ENCODE assay signal across 8 cellular contexts in the genomic region with DNA sequence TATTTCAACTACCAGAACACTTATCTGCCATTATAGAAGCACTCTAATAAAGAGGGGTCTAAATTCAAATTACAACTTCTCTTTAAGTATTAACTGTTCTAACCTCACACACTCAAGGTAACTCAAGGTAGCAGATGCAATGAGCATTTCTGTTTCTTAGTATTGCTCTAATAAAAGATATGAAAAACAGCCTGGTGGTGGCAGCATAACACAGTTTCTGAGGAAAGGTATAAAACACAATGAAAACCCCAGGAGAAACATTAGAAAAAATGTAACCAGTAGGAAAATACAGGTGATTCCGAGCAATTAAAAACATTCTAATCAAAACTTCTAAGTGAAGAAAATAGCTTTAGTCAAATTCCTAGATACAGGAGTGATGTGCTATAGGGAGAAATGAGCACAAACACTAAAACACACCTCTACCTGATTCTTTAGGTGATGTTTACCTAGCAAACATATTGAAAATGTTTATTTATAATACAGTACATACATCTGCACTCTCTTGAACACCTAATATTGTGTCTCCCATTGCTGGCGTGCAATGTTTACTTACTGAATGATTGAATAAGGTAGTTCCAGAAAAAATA. TPM values are rescaled to one million over a fixed set of nuclear protein-coding genes. Genes with fewer than 3 reads are reported as not detected.
A peak's percentile ranks its signal among the peaks of the same experiment; 100 is the strongest.
DNase-seq lines count a peak whose midpoint lies in the region; ATAC-seq and TF ChIP-seq lines count a peak whose summit lies in the region.

No MANE protein-coding gene starts in this region.

- no peaks in the 10 kb centered on the region for H3K9me3 ChIP-seq in CD4-positive, CD25-positive, alpha-beta regulatory T cell (ENCODE audit: control insufficient read depth in 2 of 2, low read length in 2 of 2)
- no peaks in the 10 kb centered on the region for H3K9me3 ChIP-seq in sigmoid colon

- peaks cover 11 to 61% (median 26%) of the 10 kb centered on the region in 4 donors for H3K4me1 Mint-ChIP-seq in CD4-positive, CD25-positive, alpha-beta regulatory T cell
- peaks cover 32% of the 10 kb centered on the region for H3K4me1 Mint-ChIP-seq in activated CD4-positive, alpha-beta memory T cell treated with anti-CD3 and anti-CD28 coated beads, Interleukin-2, amount 10 ng/mL, durations not matched to agents 7 days and 5 days

- peak in 3 of 4 experiments; percentile 44 to 55 (median 47) for TF ChIP-seq CTCF in sigmoid colon (IDR thresholded peaks at IDR 0.05)

- no peak for ATAC-seq in CD4-positive, CD25-positive, alpha-beta regulatory T cell (ENCODE audit: low read depth in 2 of 2)
- no peak for ATAC-seq in HG02571 (IDR thresholded peaks at IDR 0.05; ENCODE audit: unreplicated experiment)
- no peak for ATAC-seq in GM21717 (IDR thresholded peaks at IDR 0.05; ENCODE audit: unreplicated experiment)

- H3K27me3 Mint-ChIP-seq in CD4-positive, CD25-positive, alpha-beta regulatory T cell: no peaks in the 10 kb centered on the region
- H3K27me3 Mint-ChIP-seq in activated CD4-positive, alpha-beta memory T cell treated with anti-CD3 and anti-CD28 coated beads, Interleukin-2, amount 10 ng/mL, durations not matched to agents 7 days and 5 days: no peaks in the 10 kb centered on the region

- H3K4me3 ChIP-seq in CD4-positive, CD25-positive, alpha-beta regulatory T cell (ENCODE audit: low read depth, low read length): peak overlapping the region; percentile 52
- H3K4me3 ChIP-seq in sigmoid colon: no peak overlapping the region

- peak overlapping the region; percentile 48 to 96 (median 92) for H3K27ac Mint-ChIP-seq in CD4-positive, CD25-positive, alpha-beta regulatory T cell
- peak overlapping the region; percentile 87 for H3K27ac Mint-ChIP-seq in activated CD4-positive, alpha-beta memory T cell treated with anti-CD3 and anti-CD28 coated beads, Interleukin-2, amount 10 ng/mL, durations not matched to agents 7 days and 5 days

- 12 to 44% methylated on average over 2 of the region's 2 CpGs for WGBS in sigmoid colon, 2 donors

- peaks cover 7% of the 10 kb centered on the region for H3K36me3 Mint-ChIP-seq in CD4-positive, CD25-positive, alpha-beta regulatory T cell
- peaks cover 21% of the 10 kb centered on the region for H3K36me3 Mint-ChIP-seq in activated CD4-positive, alpha-beta memory T cell treated with anti-CD3 and anti-CD28 coated beads, Interleukin-2, amount 10 ng/mL, durations not matched to agents 7 days and 5 days (ENCODE audit: low read depth)

- no peaks in the 10 kb centered on the region for H3K9me3 Mint-ChIP-seq in CD4-positive, CD25-positive, alpha-beta regulatory T cell
- no peaks in the 10 kb centered on the region for H3K9me3 Mint-ChIP-seq in activated CD4-positive, alpha-beta memory T cell treated with anti-CD3 and anti-CD28 coated beads, Interleukin-2, amount 10 ng/mL, durations not matched to agents 7 days and 5 days

- peaks cover 31% of the 10 kb centered on the region for H3K4me1 ChIP-seq in CD4-positive, CD25-positive, alpha-beta regulatory T cell (ENCODE audit: control insufficient read depth, insufficient read depth, low read length, poor library complexity, severe bottlenecking)
- peaks cover 0 to 34% (median 22%) of the 10 kb centered on the region in 4 donors for H3K4me1 ChIP-seq in sigmoid colon

- peak overlapping the region; percentile 78 for H3K27ac ChIP-seq in CD4-positive, CD25-positive, alpha-beta regulatory T cell (ENCODE audit: insufficient read depth, low read length, poor library complexity, severe bottlenecking)
- peak overlapping the region in 1 of 4 donors; percentile 87 for H3K27ac ChIP-seq in sigmoid colon

- POLR2A ChIA-PET in activated CD4-positive, alpha-beta memory T cell treated with anti-CD3 and anti-CD28 coated beads, Interleukin-2, amount 10 ng/mL, durations not matched to agents 7 days and 5 days (lab: Charles Lee): interaction anchor here (0.6 to 5.4 kb wide), 13 partner anchors 9 to 1262 kb away, joined by 3 to 42 read pairs (median 9); a partner anchor contains a TSS

- H3K4me3 Mint-ChIP-seq in CD4-positive, CD25-positive, alpha-beta regulatory T cell: peak overlapping the region; percentile 79 to 99 (median 89)
- H3K4me3 Mint-ChIP-seq in activated CD4-positive, alpha-beta memory T cell treated with anti-CD3 and anti-CD28 coated beads, Interleukin-2, amount 10 ng/mL, durations not matched to agents 7 days and 5 days: peak overlapping the region; percentile 37

- intact Hi-C loops in sigmoid colon (cut with DNase I): loop anchor here (2.0 to 10.0 kb wide), 4 partner anchors 41 to 539 kb away; a partner anchor contains a TSS

- TF ChIP-seq POLR2A in sigmoid colon (IDR thresholded peaks at IDR 0.05): no peak

- CTCF ChIA-PET in activated CD4-positive, alpha-beta memory T cell treated with anti-CD3 and anti-CD28 coated beads, Interleukin-2, amount 10 ng/mL, durations not matched to agents 7 days and 5 days (lab: Charles Lee): interaction anchor here (0.9 to 8.4 kb wide), 8 partner anchors 10 to 539 kb away, joined by 3 to 102 read pairs (median 5); a partner anchor contains a TSS

- no peaks in the 10 kb centered on the region for H3K27me3 ChIP-seq in CD4-positive, CD25-positive, alpha-beta regulatory T cell (ENCODE audit: control insufficient read depth, insufficient read depth, low read length)
- H3K27me3 ChIP-seq in sigmoid colon: no peaks in the 10 kb centered on the region

- DNase-seq in CD4-positive, CD25-positive, alpha-beta regulatory T cell: peak; percentile 37 to 72 (median 63)
- DNase-seq in GM19240 (ENCODE audit: insufficient read length, low spot score): peak; percentile 29
- peak; percentile 50 for DNase-seq in NCI-H2196 treated with DMSO at 0.1 percent for 48 hours (lab: John Stamatoyannopoulos, UW; ENCODE audit: unreplicated experiment)
- DNase-seq in activated CD4-positive, alpha-beta memory T cell treated with anti-CD3 and anti-CD28 coated beads, Interleukin-2, amount 10 ng/mL, durations not matched to agents 7 days and 5 days: peak; percentile 54
- DNase-seq in fibroblast of peridontal ligament (ENCODE audit: extremely low read depth): peak; percentile 53
- peak; percentile 57 for DNase-seq in sigmoid colon

- peaks cover 10% of the 10 kb centered on the region for H3K36me3 ChIP-seq in CD4-positive, CD25-positive, alpha-beta regulatory T cell (ENCODE audit: control insufficient read depth, insufficient read depth, low read length)
- peaks cover 0 to 13% (median 2%) of the 10 kb centered on the region in 4 donors for H3K36me3 ChIP-seq in sigmoid colon

- TF ChIP-seq EP300 in sigmoid colon (IDR thresholded peaks at IDR 0.05): no peak

RNA-seq across cellular contexts. Expression of a gene that starts 3.5 kb away (rescaled TPM):
- total RNA-seq in CD4-positive, CD25-positive, alpha-beta regulatory T cell: 127 TPM
- polyA plus RNA-seq in CD4-positive, CD25-positive, alpha-beta regulatory T cell: 100 to 1,000 TPM; 132 to 166 (median 155) TPM
- total RNA-seq in activated CD4-positive, alpha-beta memory T cell treated with anti-CD3 and anti-CD28 coated beads, Interleukin-2, amount 10 ng/mL, durations not matched to agents 7 days and 5 days: 100 to 1,000 TPM; 119 to 122 TPM
- total RNA-seq in sigmoid colon: 10 to 100 TPM; 63.5 to 73.7 (median 69.4) TPM
- 100 to 1,000 TPM in 2 of 3 donors, 10 to 100 TPM in 1; 83.8 to 118 (median 103) TPM for polyA plus RNA-seq in sigmoid colon
